ENCODE assay signal across 13 cellular contexts in the genomic region with DNA sequence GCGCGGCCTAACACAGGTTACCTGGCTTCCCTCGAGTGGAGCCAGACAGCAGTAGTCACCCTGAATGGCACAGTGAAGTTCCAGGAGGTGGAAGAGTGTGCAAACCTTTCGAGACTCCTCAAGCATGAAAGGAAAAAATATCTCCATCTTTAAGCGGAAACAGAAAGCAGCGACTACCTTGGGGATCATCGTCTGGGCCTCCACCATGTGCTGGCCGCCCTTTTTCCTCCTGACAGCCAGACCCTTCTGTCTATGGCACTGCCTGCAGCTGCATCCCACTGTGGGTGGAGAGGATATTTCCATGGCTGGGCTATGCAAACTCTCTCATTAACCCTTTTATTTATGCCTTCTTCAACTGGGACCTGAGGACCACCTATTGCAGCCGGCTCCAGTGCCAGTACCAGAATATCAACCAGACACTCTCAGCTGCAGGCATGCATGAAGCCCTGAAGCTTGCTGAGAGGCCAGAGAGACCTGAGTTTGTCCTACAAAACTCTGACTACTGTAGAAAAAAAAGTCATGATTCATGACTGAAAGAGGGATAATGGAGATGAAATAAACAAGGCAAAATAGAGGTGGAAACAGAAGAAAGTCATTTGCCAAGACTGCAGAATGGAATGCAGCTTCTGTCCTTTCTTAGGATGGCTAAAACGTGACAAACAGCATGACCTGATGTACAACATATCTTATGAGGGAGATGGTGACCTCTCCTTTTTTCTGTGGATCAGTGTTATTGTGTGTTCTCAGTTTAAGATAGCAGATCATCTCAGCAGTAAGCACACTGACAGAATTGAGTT. TPM values are rescaled to one million over a fixed set of nuclear protein-coding genes. Genes with fewer than 3 reads are reported as not detected.
DNase-seq lines count a peak whose midpoint lies in the region; ATAC-seq and TF ChIP-seq lines count a peak whose summit lies in the region.
"Had no signal": no experiment of that assay in that cellular context is flagged by ENCODE, and none has a peak within 500 bp of the region (broad histone marks: within the 10 kb centered on the region; RNA-seq: fewer than 3 reads in every experiment).

No MANE protein-coding gene starts in this region.

- H3K4me1 ChIP-seq in hepatocyte (ENCODE audit: insufficient read depth), result peaks cover 14% of the 10 kb centered on the region

- TF ChIP-seq POLR2A in lower leg skin (IDR thresholded peaks at IDR 0.05), result no peak

- no peak overlapping the region for H3K27ac ChIP-seq in hepatocyte

- peak overlapping the region; percentile 78 for H3K4me3 Mint-ChIP-seq in activated T-cell treated with anti-CD3 and anti-CD28 coated beads, Interleukin-2, amount 50 U/mL, for 4 hours
- peak overlapping the region; percentile 88 for H3K4me3 Mint-ChIP-seq in stimulated activated effector memory CD8-positive, alpha-beta T cell treated with anti-CD3 and anti-CD28 coated beads, Interleukin-12 subunit alpha, Interleukin-12 subunit beta, amount 100 ng/mL, for 72 hours

- ATAC-seq in activated T-cell treated with anti-CD3 and anti-CD28 coated beads, Interleukin-2, amount 50 U/mL, for 4 hours, result no peak
- no peak for ATAC-seq in stimulated activated effector memory CD8-positive, alpha-beta T cell treated with anti-CD3 and anti-CD28 coated beads, Interleukin-12 subunit alpha, Interleukin-12 subunit beta, amount 100 ng/mL, for 72 hours
- ATAC-seq: right lobe of liver, upper lobe of right lung had no signal

- no peak overlapping the region for H3K27ac Mint-ChIP-seq in stimulated activated effector memory CD8-positive, alpha-beta T cell treated with anti-CD3 and anti-CD28 coated beads, Interleukin-12 subunit alpha, Interleukin-12 subunit beta, amount 100 ng/mL, for 72 hours

- 97% methylated on average over 10 of the region's 10 CpGs for WGBS in hepatocyte (ENCODE audit: low lambda C conversion rate, missing lambda C conversion rate)
- 94% methylated on average over 10 of the region's 10 CpGs for WGBS in lower leg skin, 2 donors

- no peaks in the 10 kb centered on the region for H3K9me3 Mint-ChIP-seq in activated T-cell treated with anti-CD3 and anti-CD28 coated beads, Interleukin-2, amount 50 U/mL, for 4 hours
- no peaks in the 10 kb centered on the region for H3K9me3 Mint-ChIP-seq in stimulated activated effector memory CD8-positive, alpha-beta T cell treated with anti-CD3 and anti-CD28 coated beads, Interleukin-12 subunit alpha, Interleukin-12 subunit beta, amount 100 ng/mL, for 72 hours

- H3K27me3 ChIP-seq in hepatocyte, result no peaks in the 10 kb centered on the region
- H3K27me3 ChIP-seq: adrenal gland, right lobe of liver, upper lobe of right lung had no signal

- H3K36me3 ChIP-seq in hepatocyte (replicated peaks; ENCODE audit: insufficient read depth, low read depth), result no peaks in the 10 kb centered on the region
- H3K36me3 ChIP-seq: adrenal gland, right lobe of liver, upper lobe of right lung had no signal

- H3K4me1 Mint-ChIP-seq in activated T-cell treated with anti-CD3 and anti-CD28 coated beads, Interleukin-2, amount 50 U/mL, for 4 hours (ENCODE audit: low read depth), result peaks cover 24% of the 10 kb centered on the region
- peaks cover 33% of the 10 kb centered on the region for H3K4me1 Mint-ChIP-seq in stimulated activated effector memory CD8-positive, alpha-beta T cell treated with anti-CD3 and anti-CD28 coated beads, Interleukin-12 subunit alpha, Interleukin-12 subunit beta, amount 100 ng/mL, for 72 hours

- no peak for DNase-seq in activated T-cell treated with anti-CD3 and anti-CD28 coated beads, Interleukin-2, amount 50 U/mL, for 4 hours
- DNase-seq in activated T-cell treated with anti-CD3 and anti-CD28 coated beads for 4 hours, result no peak
- no peak for DNase-seq in hepatocyte (ENCODE audit: low spot score)
- DNase-seq in stimulated activated effector memory CD8-positive, alpha-beta T cell treated with anti-CD3 and anti-CD28 coated beads, Interleukin-12 subunit alpha, Interleukin-12 subunit beta, amount 100 ng/mL, for 72 hours (ENCODE audit: low spot score in 2 of 2), result no peak
- DNase-seq in NCI-H1436 (lab: John Stamatoyannopoulos, UW), result no peak
- no peak for DNase-seq in middle frontal gyrus (ENCODE audit: extremely low spot score, low spot score)
- DNase-seq in lower leg skin (ENCODE audit: low spot score in 2 of 2), result no peak
- DNase-seq: mammary epithelial cell, right lobe of liver, upper lobe of right lung had no signal

- H3K79me2 ChIP-seq in hepatocyte, result peaks cover 30% of the 10 kb centered on the region

- TF ChIP-seq CTCF in WI38 (IDR thresholded peaks at IDR 0.05; ENCODE audit: low read depth, low read length) (no peak), hepatocyte (IDR thresholded peaks at IDR 0.05; ENCODE audit: poor library complexity) (no peak), lower leg skin (IDR thresholded peaks at IDR 0.05) (no peak)

- H3K4me2 ChIP-seq in hepatocyte, result peak overlapping the region; percentile 82

- no peaks in the 10 kb centered on the region for H3K36me3 Mint-ChIP-seq in activated T-cell treated with anti-CD3 and anti-CD28 coated beads, Interleukin-2, amount 50 U/mL, for 4 hours (ENCODE audit: insufficient read depth)
- peaks cover 5% of the 10 kb centered on the region for H3K36me3 Mint-ChIP-seq in stimulated activated effector memory CD8-positive, alpha-beta T cell treated with anti-CD3 and anti-CD28 coated beads, Interleukin-12 subunit alpha, Interleukin-12 subunit beta, amount 100 ng/mL, for 72 hours

- peaks cover 7% of the 10 kb centered on the region for H4K20me1 ChIP-seq in hepatocyte (ENCODE audit: insufficient read depth, poor library complexity, severe bottlenecking)

- H3K9me3 ChIP-seq in hepatocyte (ENCODE audit: low read depth), result no peaks in the 10 kb centered on the region
- H3K9me3 ChIP-seq: adrenal gland, right lobe of liver, upper lobe of right lung had no signal

- H2AFZ ChIP-seq in hepatocyte, result no peak overlapping the region

- H3K27me3 Mint-ChIP-seq in activated T-cell treated with anti-CD3 and anti-CD28 coated beads, Interleukin-2, amount 50 U/mL, for 4 hours (ENCODE audit: low read depth), result peaks cover 2% of the 10 kb centered on the region

- intact Hi-C loops in lower leg skin (cut with DNase I; ENCODE audit: low total_unique reads), result no loop called here

- H3K4me3 ChIP-seq in WI38 (ENCODE audit: low read depth, low read length) (peak overlapping the region; percentile 74; the same call in 1 of the 2 replicates), hepatocyte (no peak overlapping the region), lower leg skin (ENCODE audit: low read depth, poor library complexity, severe bottlenecking) (no peak overlapping the region)

- H3K9me2 ChIP-seq in hepatocyte (replicated peaks; ENCODE audit: insufficient read depth), result no peaks in the 10 kb centered on the region

RNA-seq across cellular contexts. Expression of gene HEBP1, which starts 2.4 kb away (rescaled TPM):
- 10 to 100 TPM in 2 of 3 donors, 1 to 10 TPM in 1; 9.0 to 10.6 (median 10.3) TPM for total RNA-seq in activated T-cell treated with anti-CD3 and anti-CD28 coated beads, Interleukin-2, amount 50 U/mL, for 4 hours
- 30.1 and 35.6 TPM in 2 replicates for total RNA-seq in hepatocyte
- 79.7 and 89.5 TPM in 2 replicates for polyA plus RNA-seq in hepatocyte
- total RNA-seq in lower leg skin, result 10 to 100 TPM; 34.1 to 41.5 (median 37.5) TPM

RNA-seq across cellular contexts. Expression of gene FAM234B, which starts 41.7 kb away (rescaled TPM):
- 1 to 10 TPM; 8.0 to 8.7 (median 8.4) TPM for total RNA-seq in activated T-cell treated with anti-CD3 and anti-CD28 coated beads, Interleukin-2, amount 50 U/mL, for 4 hours
- total RNA-seq in hepatocyte (4.0 and 4.1 TPM in 2 replicates), lower leg skin (10 to 100 TPM; 19.3 to 41.4 (median 25.6) TPM)
- 0.66 and 0.85 TPM in 2 replicates for polyA plus RNA-seq in hepatocyte

RNA-seq across cellular contexts. Expression of gene GPRC5D, which starts 50.5 kb away (rescaled TPM):
- total RNA-seq in activated T-cell treated with anti-CD3 and anti-CD28 coated beads, Interleukin-2, amount 50 U/mL, for 4 hours, result not detected
- total RNA-seq in hepatocyte (not detected in 2 replicates), lower leg skin (10 to 100 TPM in 2 of 4 donors, not detected in 2; 27.9 to 51.1 TPM)
- not detected in 2 replicates for polyA plus RNA-seq in hepatocyte
- total RNA-seq: adrenal gland, mammary epithelial cell, NCI-H460, right lobe of liver, upper lobe of right lung had no signal
- polyA plus RNA-seq: mammary epithelial cell had no signal
